Comparison of ENCODE assay signal across 26 cellular contexts in the genomic region with DNA sequence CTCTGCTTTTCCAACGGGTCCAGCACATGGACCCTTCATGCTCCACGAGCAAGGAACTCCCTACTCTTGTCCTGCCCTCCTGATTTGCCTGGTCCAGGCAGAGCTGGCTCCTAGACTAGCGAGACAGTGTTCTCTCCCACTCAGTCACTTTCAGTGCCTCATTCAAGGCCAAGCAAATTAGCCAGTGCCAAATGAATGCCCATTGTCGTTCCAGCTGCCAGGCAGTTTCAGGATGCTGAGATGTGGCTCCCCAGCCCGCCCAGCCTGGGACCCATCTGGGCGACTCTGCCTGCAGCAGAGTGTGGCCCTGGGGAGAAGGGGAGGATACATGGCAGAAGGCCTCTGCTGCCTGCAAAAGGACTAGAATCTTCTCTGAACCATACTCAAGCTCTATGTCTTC. TPM values are rescaled to one million over a fixed set of nuclear protein-coding genes. Genes with fewer than 3 reads are reported as not detected.
A peak's percentile ranks its signal among the peaks of the same experiment; 100 is the strongest.
DNase-seq lines count a peak whose midpoint lies in the region; ATAC-seq and TF ChIP-seq lines count a peak whose summit lies in the region.
"Had no signal": no experiment of that assay in that cellular context is flagged by ENCODE, and none has a peak within 500 bp of the region (broad histone marks: within the 10 kb centered on the region; RNA-seq: fewer than 3 reads in every experiment).

No MANE protein-coding gene starts in this region.

- DNase-seq in WERI-Rb-1 = no peak
- no peak for DNase-seq in endodermal cell
- peak; percentile 56 for DNase-seq in middle frontal gyrus (ENCODE audit: extremely low spot score, low spot score)
- peak in 41 of 49 donors; percentile 11 to 76 (median 39) for DNase-seq in substantia nigra (lab: John Stamatoyannopoulos, UW)
- DNase-seq in left colon = no peak
- no peak for DNase-seq in NCI-H2081 (lab: John Stamatoyannopoulos, UW)
- DNase-seq in RWPE1 (ENCODE audit: low spot score) = no peak
- DNase-seq: activated CD4-positive, alpha-beta T cell treated with anti-CD3 and anti-CD28 coated beads for 1 hour; activated CD8-positive, alpha-beta T cell treated with anti-CD3 and anti-CD28 coated beads for 36 hours; activated naive CD8-positive, alpha-beta T cell treated with anti-CD3 and anti-CD28 coated beads for 36 hours; CD4-positive, CD25-positive, alpha-beta regulatory T cell; EL; heart left ventricle; IMR-90; left cardiac atrium; NK-92 treated with Interleukin-12 subunit alpha and Interleukin-12 subunit beta, amount 100 ng/mL, for 24 hours; PC-3; stimulated activated CD4-positive, alpha-beta T cell treated with anti-CD3 and anti-CD28 coated beads, Interleukin-1b, Interleukin-23, amount 100 ng/mL, for 48 hours; T-helper 17 cell; upper lobe of right lung had no signal

- no peak overlapping the region for H3K4me3 Mint-ChIP-seq in endodermal cell
- H3K4me3 Mint-ChIP-seq: activated CD8-positive, alpha-beta T cell treated with anti-CD3 and anti-CD28 coated beads for 36 hours; activated naive CD8-positive, alpha-beta T cell treated with anti-CD3 and anti-CD28 coated beads for 36 hours; CD4-positive, CD25-positive, alpha-beta regulatory T cell; memory B cell; T-helper 17 cell had no signal

- H3K36me3 Mint-ChIP-seq in endodermal cell (ENCODE audit: low read depth) = no peaks in the 10 kb centered on the region
- H3K36me3 Mint-ChIP-seq: activated naive CD8-positive, alpha-beta T cell treated with anti-CD3 and anti-CD28 coated beads for 36 hours; CD4-positive, CD25-positive, alpha-beta regulatory T cell; memory B cell had no signal

- H3K9me3 ChIP-seq in WERI-Rb-1 (ENCODE audit: severe bottlenecking) (no peaks in the 10 kb centered on the region), endodermal cell (ENCODE audit: control insufficient read depth, low read length) (no peaks in the 10 kb centered on the region)
- H3K9me3 ChIP-seq: heart left ventricle, upper lobe of right lung had no signal

- 86 to 89% methylated on average over 3 to 6 of the region's 6 CpGs for WGBS in endodermal cell (ENCODE audit: insufficient coverage in 1 of 2, insufficient read length in 1 of 2), 2 experiments

- H3K27ac Mint-ChIP-seq in endodermal cell = no peak overlapping the region
- H3K27ac Mint-ChIP-seq: activated CD8-positive, alpha-beta T cell treated with anti-CD3 and anti-CD28 coated beads for 36 hours; activated naive CD8-positive, alpha-beta T cell treated with anti-CD3 and anti-CD28 coated beads for 36 hours; activated T-helper 2 cell treated with anti-CD3 and anti-CD28 coated beads, Interferon-gamma antibody, Interleukin-2, Interleukin-4, amounts not matched to agents 10 μg/mL and 5 μg/mL and 100 μg/mL, durations not matched to agents 14 hours and 24 hours and 36 hours; CD4-positive, CD25-positive, alpha-beta regulatory T cell; memory B cell had no signal

- H3K9ac ChIP-seq in endodermal cell (ENCODE audit: extremely low read depth, low read length, poor library complexity, severe bottlenecking) = no peak overlapping the region

- CTCF ChIA-PET in RWPE1 (lab: Yijun Ruan, JAX) = no interaction called here

- no peak for TF ChIP-seq CTCF in WERI-Rb-1 (IDR thresholded peaks at IDR 0.05; ENCODE audit: low read depth, low read length)
- no peak for TF ChIP-seq CTCF in endodermal cell (conservative IDR thresholded peaks at IDR 0.05)
- no peak for TF ChIP-seq CTCF in RWPE1 (conservative IDR thresholded peaks at IDR 0.05; ENCODE audit: low read depth)

- ATAC-seq in left colon = no peak
- ATAC-seq: activated CD8-positive, alpha-beta T cell treated with anti-CD3 and anti-CD28 coated beads for 36 hours; heart left ventricle; left cardiac atrium; PC-3; Right ventricle myocardium inferior; SK-N-SH treated with all-trans-retinoic acid at 6 μM for 48 hours; T-helper 17 cell; upper lobe of right lung had no signal

- H3K27me3 ChIP-seq in WERI-Rb-1 (ENCODE audit: insufficient read depth, low read depth, severe bottlenecking) = no peaks in the 10 kb centered on the region
- peaks cover 47% of the 10 kb centered on the region for H3K27me3 ChIP-seq in endodermal cell (ENCODE audit: control insufficient read depth, insufficient read depth, low read length, poor library complexity, severe bottlenecking)
- H3K27me3 ChIP-seq: upper lobe of right lung had no signal

- H3K4me1 ChIP-seq in endodermal cell (ENCODE audit: control insufficient read depth, insufficient read depth, low read length) = no peaks in the 10 kb centered on the region
- H3K4me1 ChIP-seq: upper lobe of right lung had no signal

- H3K36me3 ChIP-seq in WERI-Rb-1 = peaks cover 4% of the 10 kb centered on the region; the same call in 1 of the 2 replicates
- no peaks in the 10 kb centered on the region for H3K36me3 ChIP-seq in endodermal cell (ENCODE audit: control insufficient read depth, insufficient read depth, low read length)
- H3K36me3 ChIP-seq: heart left ventricle, upper lobe of right lung had no signal

- no peaks in the 10 kb centered on the region for H3K9me3 Mint-ChIP-seq in endodermal cell
- H3K9me3 Mint-ChIP-seq: activated CD8-positive, alpha-beta T cell treated with anti-CD3 and anti-CD28 coated beads for 36 hours; activated naive CD8-positive, alpha-beta T cell treated with anti-CD3 and anti-CD28 coated beads for 36 hours; activated T-helper 2 cell treated with anti-CD3 and anti-CD28 coated beads, Interferon-gamma antibody, Interleukin-2, Interleukin-4, amounts not matched to agents 10 μg/mL and 5 μg/mL and 100 μg/mL, durations not matched to agents 14 hours and 24 hours and 36 hours; CD4-positive, CD25-positive, alpha-beta regulatory T cell; memory B cell had no signal

- POLR2A ChIA-PET in RWPE1 (lab: Yijun Ruan, JAX; ENCODE audit: low non-redundant PET) = no interaction called here

- H3K27ac ChIP-seq in WERI-Rb-1 = peak overlapping the region; percentile 62
- peak overlapping the region; percentile 70 for H3K27ac ChIP-seq in endodermal cell (ENCODE audit: low read depth, low read length)
- peak overlapping the region; percentile 22 for H3K27ac ChIP-seq in substantia nigra (ENCODE audit: low read depth, low read length, poor library complexity, severe bottlenecking)
- no peak overlapping the region for H3K27ac ChIP-seq in RWPE1
- H3K27ac ChIP-seq: heart left ventricle, skin epidermis, upper lobe of right lung had no signal

- H3K4me3 ChIP-seq in WERI-Rb-1 (ENCODE audit: low read depth, low read length) (no peak overlapping the region), endodermal cell (ENCODE audit: low read length) (no peak overlapping the region)
- H3K4me3 ChIP-seq: heart left ventricle, skin epidermis, upper lobe of right lung had no signal

- intact Hi-C loops in left colon (cut with DNase I, micrococcal nuclease) = no loop called here

- peaks cover 45% of the 10 kb centered on the region for H3K27me3 Mint-ChIP-seq in endodermal cell (ENCODE audit: insufficient read depth)

- H3K4me1 Mint-ChIP-seq in endodermal cell = peaks cover 12% of the 10 kb centered on the region
- H3K4me1 Mint-ChIP-seq: activated naive CD8-positive, alpha-beta T cell treated with anti-CD3 and anti-CD28 coated beads for 36 hours; CD4-positive, CD25-positive, alpha-beta regulatory T cell; memory B cell had no signal

RNA-seq across cellular contexts. Expression of a gene that starts 33.9 kb away (rescaled TPM):
- total RNA-seq in endodermal cell (10 to 100 TPM; 27.7 to 49.7 TPM), left colon (10 to 100 TPM in 1 of 2 donors, 1 to 10 TPM in 1; 7.9 to 10.2 TPM)
- 58.6 TPM for polyA plus RNA-seq in endodermal cell (2013, experiment 1 of 2)
- 61.0 TPM for polyA plus RNA-seq in endodermal cell (2013, experiment 2 of 2)

RNA-seq across cellular contexts. Expression of a gene that starts 38.7 kb away (rescaled TPM):
- total RNA-seq in endodermal cell (under 1 TPM in 1 of 2 donors, not detected in 1; 0.42 TPM), left colon (10 to 100 TPM; 49.2 to 62.5 TPM)
- 0.57 TPM for polyA plus RNA-seq in endodermal cell (2013, experiment 1 of 2)
- 0.54 TPM for polyA plus RNA-seq in endodermal cell (2013, experiment 2 of 2)
- total RNA-seq: activated CD8-positive, alpha-beta T cell treated with anti-CD3 and anti-CD28 coated beads for 36 hours; activated naive CD8-positive, alpha-beta T cell treated with anti-CD3 and anti-CD28 coated beads for 36 hours; CD4-positive, CD25-positive, alpha-beta regulatory T cell; H4; IMR-90 had no signal
- polyA plus RNA-seq: CD4-positive, CD25-positive, alpha-beta regulatory T cell; IMR-90 had no signal

Comparison
In these comparisons a context has a peak if more than half of its experiments do, and no peak if none do; other contexts are left out.
1. DNase-seq: peak in middle frontal gyrus (single experiment) and substantia nigra (41 of 49); none in WERI-Rb-1 (single experiment), endodermal cell (single experiment), left colon (0 of 2), NCI-H2081 (0 of 2) and RWPE1 (single experiment).
2. RNA of a gene that starts 38.7 kb away (total RNA-seq): 49.2 to 62.5 TPM in left colon; 0.42 TPM in endodermal cell; every median in the first group is over 10 times any median in the second.